1 cellular context compared by ENCODE assay signal in the genomic region with DNA sequence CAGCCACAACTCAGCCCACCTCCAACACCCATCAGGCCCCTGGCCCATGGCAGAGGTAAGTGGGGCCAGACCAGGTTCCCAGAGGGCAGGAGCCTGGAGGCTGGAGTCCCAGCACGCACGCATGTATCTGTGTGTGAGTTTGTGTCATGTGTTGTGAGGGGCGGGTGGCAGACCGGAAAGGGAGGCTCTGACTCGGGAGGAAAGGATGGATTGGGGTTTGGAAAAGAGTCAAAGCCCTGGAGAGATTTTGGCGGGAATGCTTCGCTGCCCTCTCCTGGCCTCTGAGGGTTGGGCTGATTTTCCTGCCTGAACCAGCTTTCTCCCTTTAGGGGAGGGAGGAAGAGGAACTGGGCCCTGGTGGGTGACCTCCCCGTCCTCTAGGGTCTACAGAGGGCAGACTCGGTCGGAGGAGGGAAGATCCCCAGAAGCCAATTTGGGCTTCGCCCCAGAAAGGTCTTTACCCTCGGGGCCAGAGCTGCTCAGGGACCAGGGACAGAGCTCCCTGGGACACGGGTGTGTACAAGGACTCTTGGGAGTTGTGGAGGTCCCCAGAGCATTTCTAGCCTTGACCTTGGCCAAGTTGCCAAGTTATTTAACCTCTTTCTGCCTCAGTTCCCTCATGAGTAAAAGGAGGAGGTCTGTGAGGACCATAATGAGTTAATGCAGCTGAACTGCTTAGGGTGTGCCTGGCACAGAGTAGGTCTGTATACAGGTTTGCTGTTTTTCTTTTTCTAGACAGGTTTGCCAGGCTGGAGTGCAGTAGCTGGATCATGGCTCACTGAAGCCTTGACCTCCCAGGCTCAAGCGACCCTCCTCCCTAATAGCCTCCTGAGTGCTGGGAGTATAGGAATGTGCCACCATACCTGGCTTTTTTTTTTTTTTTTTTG.
TF ChIP-seq lines count a peak whose summit lies in the region.

No MANE protein-coding gene starts in this region.

TF ChIP-seq in endothelial cell of umbilical vein, 7 proteins besides CTCF, POLR2A, EP300 and RAD21:
- TF ChIP-seq MAX (IDR thresholded peaks at IDR 0.05; ENCODE audit: insufficient read depth, insufficient read length) = no peak
- TF ChIP-seq POLR2AphosphoS5 (IDR thresholded peaks at IDR 0.05; ENCODE audit: insufficient read depth, low read depth, low read length) = peak; percentile 74
- TF ChIP-seq FOS (IDR thresholded peaks at IDR 0.05; ENCODE audit: borderline replicate concordance, insufficient read depth, low read length) = peak; percentile 18
